16 cellular contexts compared by ENCODE assay signal in genomic region chr15:82552861-82553260, GRCh38. TPM values are rescaled to one million over a fixed set of nuclear protein-coding genes. Genes with fewer than 3 reads are reported as not detected.
DNase-seq lines count a peak whose midpoint lies in the region; ATAC-seq and TF ChIP-seq lines count a peak whose summit lies in the region.
"Had no signal": no experiment of that assay in that cellular context is flagged by ENCODE, and none has a peak within 500 bp of the region (broad histone marks: within the 10 kb centered on the region; RNA-seq: fewer than 3 reads in every experiment).

No MANE protein-coding gene starts in this region.

- peaks cover 46% of the 10 kb centered on the region for H3K4me1 Mint-ChIP-seq in dendritic cell treated with granulocyte-macrophage colony-stimulating factor and Interleukin-4, amounts not matched to agents 40 ng/mL and 50 ng/mL, for 4 days (ENCODE audit: low read depth)

- in situ Hi-C loops in gastrocnemius medialis (cut with MboI; ENCODE audit: low sequenced_read_pairs in 4 of 4) = loop anchor here in 1 of 4 donors (25.0 kb wide), 1 partner anchor 184 kb away; no protein-coding TSS in a partner anchor

- TF ChIP-seq CTCF in gastrocnemius medialis (IDR thresholded peaks at IDR 0.05 in 4 of 5, conservative IDR thresholded peaks at IDR 0.05 in 1 of 5) (no peak), vagina (IDR thresholded peaks at IDR 0.05) (no peak)

- ATAC-seq in gastrocnemius medialis = peak; percentile 95 to 96
- ATAC-seq: CD8-positive, alpha-beta T cell; HepG2 had no signal

- no peak for TF ChIP-seq POLR2A in gastrocnemius medialis (IDR thresholded peaks at IDR 0.05)
- TF ChIP-seq POLR2A in vagina (IDR thresholded peaks at IDR 0.05) = no peak

- H3K4me1 ChIP-seq in gastrocnemius medialis (peaks cover 19 to 34% of the 10 kb centered on the region in 2 donors), vagina (peaks cover 22% of the 10 kb centered on the region)
- H3K4me1 ChIP-seq: HAP-1 had no signal

- H3K36me3 ChIP-seq in gastrocnemius medialis = no peaks in the 10 kb centered on the region
- H3K36me3 ChIP-seq in H7 (replicated peaks; ENCODE audit: control insufficient read depth, insufficient read depth, low read length) = no peaks in the 10 kb centered on the region
- no peaks in the 10 kb centered on the region for H3K36me3 ChIP-seq in vagina
- H3K36me3 ChIP-seq: BLaER1 treated with 17β-estradiol and CSF1 and Interleukin-3, amounts not matched to agents 10 nM and 100 nM; HAP-1 had no signal

- H3K9me3 ChIP-seq in gastrocnemius medialis (no peaks in the 10 kb centered on the region), vagina (no peaks in the 10 kb centered on the region)
- H3K9me3 ChIP-seq: BLaER1 treated with 17β-estradiol and CSF1 and Interleukin-3, amounts not matched to agents 10 nM and 100 nM; HAP-1 had no signal

- H3K4me3 Mint-ChIP-seq in dendritic cell treated with granulocyte-macrophage colony-stimulating factor and Interleukin-4, amounts not matched to agents 40 ng/mL and 50 ng/mL, for 4 days = no peak overlapping the region
- H3K4me3 Mint-ChIP-seq: B cell; CD8-positive, alpha-beta T cell had no signal

- H3K27ac ChIP-seq in gastrocnemius medialis = peak overlapping the region; percentile 34 to 81 (median 58)
- H3K27ac ChIP-seq in vagina = no peak overlapping the region
- H3K27ac ChIP-seq: BLaER1 treated with 17β-estradiol and CSF1 and Interleukin-3, amounts not matched to agents 10 nM and 100 nM had no signal

- H3K27ac Mint-ChIP-seq in dendritic cell treated with granulocyte-macrophage colony-stimulating factor and Interleukin-4, amounts not matched to agents 40 ng/mL and 50 ng/mL, for 4 days = peak overlapping the region; percentile 6
- H3K27ac Mint-ChIP-seq: B cell; CD8-positive, alpha-beta T cell had no signal

- H3K27me3 Mint-ChIP-seq in dendritic cell treated with granulocyte-macrophage colony-stimulating factor and Interleukin-4, amounts not matched to agents 40 ng/mL and 50 ng/mL, for 4 days = peaks cover 16% of the 10 kb centered on the region

- no peaks in the 10 kb centered on the region for H3K36me3 Mint-ChIP-seq in dendritic cell treated with granulocyte-macrophage colony-stimulating factor and Interleukin-4, amounts not matched to agents 40 ng/mL and 50 ng/mL, for 4 days (ENCODE audit: low read depth)

- DNase-seq in activated effector memory CD4-positive, alpha-beta T cell treated with anti-CD3 and anti-CD28 coated beads, Interleukin-2, amount 50 U/mL, for 16 hours = peak; percentile 13
- DNase-seq in activated effector memory CD4-positive, alpha-beta T cell treated with Interleukin-2 at 50 U/mL for 16 hours = no peak
- peak; percentile 40 to 56 for DNase-seq in gastrocnemius medialis
- DNase-seq in H7 = no peak
- no peak for DNase-seq in vagina (ENCODE audit: extremely low spot score in 2 of 2)
- DNase-seq in NCI-H1105 (lab: John Stamatoyannopoulos, UW) = no peak
- DNase-seq: CD8-positive, alpha-beta T cell; DMS 273 treated with DMSO at 0.1 percent for 48 hours; DMS53; DND-41; EL had no signal

- H3K27me3 ChIP-seq in gastrocnemius medialis (no peaks in the 10 kb centered on the region), H7 (ENCODE audit: control insufficient read depth, insufficient read depth, low read length) (no peaks in the 10 kb centered on the region; the same call in 1 of the 2 replicates), vagina (no peaks in the 10 kb centered on the region)
- H3K27me3 ChIP-seq: BLaER1 treated with 17β-estradiol and CSF1 and Interleukin-3, amounts not matched to agents 10 nM and 100 nM had no signal

- intact Hi-C loops in dendritic cell treated with granulocyte-macrophage colony-stimulating factor and Interleukin-4, amounts not matched to agents 40 ng/mL and 50 ng/mL, for 4 days (cut with micrococcal nuclease) = no loop called here
- intact Hi-C loops in gastrocnemius medialis (cut with DNase I; ENCODE audit: low total_unique reads) = loop anchor here (5.0 kb wide), 1 partner anchor 94 kb away; the partner anchor contains the start of gene CPEB1
- intact Hi-C loops in vagina (cut with DNase I) = no loop called here

- H3K4me3 ChIP-seq in gastrocnemius medialis (no peak overlapping the region), H7 (ENCODE audit: insufficient read depth, low read depth, low read length) (no peak overlapping the region), vagina (no peak overlapping the region)
- H3K4me3 ChIP-seq: BLaER1 treated with 17β-estradiol and CSF1 and Interleukin-3, amounts not matched to agents 10 nM and 100 nM; HAP-1 had no signal

- H3K9me3 Mint-ChIP-seq in dendritic cell treated with granulocyte-macrophage colony-stimulating factor and Interleukin-4, amounts not matched to agents 40 ng/mL and 50 ng/mL, for 4 days = no peaks in the 10 kb centered on the region
- H3K9me3 Mint-ChIP-seq: CD8-positive, alpha-beta T cell had no signal

RNA-seq across cellular contexts. Expression of gene RPS17, which starts 12.6 kb away (rescaled TPM):
- total RNA-seq in gastrocnemius medialis (1,000 to 10,000 TPM; 1,547 to 2,112 (median 1,667) TPM), vagina (1,829 TPM)
- total RNA-seq in H7 (2014; rRNA removed; shearing (Covaris generic)) = 2,542 and 3,503 TPM in 2 replicates

Comparison
In these comparisons a context has a peak if more than half of its experiments do, and no peak if none do; other contexts are left out.
1. DNase-seq: peak in activated effector memory CD4-positive, alpha-beta T cell treated with anti-CD3 and anti-CD28 coated beads, Interleukin-2, amount 50 U/mL, for 16 hours (single experiment) and gastrocnemius medialis (2 of 2); none in activated effector memory CD4-positive, alpha-beta T cell treated with Interleukin-2 at 50 U/mL for 16 hours (single experiment), H7 (single experiment), vagina (0 of 2) and NCI-H1105 (single experiment).